ENCODE assay signal across 17 cellular contexts in the genomic region with DNA sequence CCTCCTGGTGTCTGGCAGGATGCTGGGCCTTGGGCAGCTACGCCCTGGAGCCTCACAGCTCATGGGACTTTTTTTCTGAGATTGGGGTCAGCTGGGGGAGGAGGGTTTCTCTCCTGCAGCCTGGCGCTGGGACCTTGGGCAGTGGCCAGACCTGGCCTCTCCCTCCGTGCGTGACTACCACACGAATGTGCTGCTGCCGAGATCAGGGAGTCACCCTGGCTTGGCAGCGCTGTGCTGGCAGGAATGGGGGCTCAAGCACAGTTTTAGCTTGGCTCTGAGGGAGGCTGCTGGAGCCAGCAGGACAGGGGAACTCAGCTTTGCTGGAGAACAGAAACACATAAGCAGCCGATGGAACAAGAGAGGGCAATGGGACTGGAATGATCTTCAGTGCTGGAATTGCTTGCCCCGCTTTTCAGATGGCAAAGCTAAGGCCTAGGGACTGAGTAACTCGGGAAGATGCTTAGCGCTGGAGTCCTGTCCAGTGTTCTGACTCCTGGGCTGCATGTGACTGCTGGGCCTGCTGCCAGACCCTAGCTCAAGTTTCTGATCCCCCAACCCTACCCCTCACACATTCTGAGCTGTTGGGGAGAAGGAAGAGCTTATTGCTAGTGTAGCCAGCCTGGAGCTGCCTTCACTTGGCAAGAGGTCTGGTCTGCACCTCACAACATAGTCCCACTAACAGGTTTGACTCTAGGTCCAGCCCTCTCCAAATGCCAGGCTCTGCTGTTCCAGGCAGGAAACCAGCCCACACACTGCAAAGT.
DNase-seq lines count a peak whose midpoint lies in the region; TF ChIP-seq lines count a peak whose summit lies in the region.
"Had no signal": no experiment of that assay in that cellular context is flagged by ENCODE, and none has a peak within 500 bp of the region (broad histone marks: within the 10 kb centered on the region; RNA-seq: fewer than 3 reads in every experiment).

No MANE protein-coding gene starts in this region.

- no peaks in the 10 kb centered on the region for H3K9me3 ChIP-seq in thyroid gland
- H3K9me3 ChIP-seq: breast epithelium had no signal

- H3K27me3 ChIP-seq in thyroid gland = no peaks in the 10 kb centered on the region
- H3K27me3 ChIP-seq: breast epithelium had no signal

- DNase-seq in NCI-H1092 treated with DMSO at 0.1 percent for 48 hours (lab: John Stamatoyannopoulos, UW) = peak; percentile 9
- no peak for DNase-seq in NCI-H1092 (lab: John Stamatoyannopoulos, UW)
- peak; percentile 46 for DNase-seq in choroid plexus epithelial cell (ENCODE audit: low read depth)
- peak; percentile 5 for DNase-seq in kidney tubule cell (ENCODE audit: low spot score)
- peak; percentile 73 to 77 for DNase-seq in thyroid gland
- DNase-seq in LoVo (ENCODE audit: low spot score) = no peak
- no peak for DNase-seq in NCI-H226
- no peak for DNase-seq in stimulated activated CD4-positive, alpha-beta T cell treated with anti-CD3 and anti-CD28 coated beads, Interleukin-2, amount 100 ng/mL, for 24 hours
- DNase-seq: activated naive CD4-positive, alpha-beta T cell treated with anti-CD3 and anti-CD28 coated beads for 36 hours; CD4-positive, alpha-beta T cell; foreskin keratinocyte; NCI-H1694 treated with DMSO at 0.1 percent for 48 hours; NCI-H526; occipital lobe; PC-3 had no signal

- H3K36me3 ChIP-seq in thyroid gland = no peaks in the 10 kb centered on the region
- H3K36me3 ChIP-seq: breast epithelium had no signal

- H3K27ac ChIP-seq in thyroid gland = peak overlapping the region in 1 of 3 donors; percentile 61
- H3K27ac ChIP-seq: 22Rv1, breast epithelium, foreskin keratinocyte had no signal

- peaks cover 26 to 67% of the 10 kb centered on the region in 2 donors for H3K4me1 ChIP-seq in thyroid gland
- H3K4me1 ChIP-seq: breast epithelium, foreskin keratinocyte had no signal

- TF ChIP-seq CTCF in choroid plexus epithelial cell (conservative IDR thresholded peaks at IDR 0.05; ENCODE audit: low read depth, low read length) (no peak), thyroid gland (IDR thresholded peaks at IDR 0.05) (no peak)

- intact Hi-C loops in thyroid gland (cut with DNase I) = no loop called here

- 45 to 46% methylated on average over 5 to 6 of the region's 11 CpGs for WGBS in thyroid gland, 2 donors

- TF ChIP-seq POLR2A in thyroid gland (IDR thresholded peaks at IDR 0.05) = no peak

- H3K4me3 ChIP-seq in choroid plexus epithelial cell (ENCODE audit: low read depth, low read length) = no peak overlapping the region
- H3K4me3 ChIP-seq in thyroid gland (replicated peaks in 1 of 3) = no peak overlapping the region
- H3K4me3 ChIP-seq: breast epithelium had no signal

Comparison
In these comparisons a context has a peak if more than half of its experiments do, and no peak if none do; other contexts are left out.
1. DNase-seq: peak in NCI-H1092 treated with DMSO at 0.1 percent for 48 hours (single experiment), choroid plexus epithelial cell (single experiment), kidney tubule cell (single experiment) and thyroid gland (2 of 2); none in NCI-H1092 (single experiment), LoVo (single experiment), NCI-H226 (single experiment) and stimulated activated CD4-positive, alpha-beta T cell treated with anti-CD3 and anti-CD28 coated beads, Interleukin-2, amount 100 ng/mL, for 24 hours (0 of 2).